16 cellular contexts compared by ENCODE assay signal in the genomic region with DNA sequence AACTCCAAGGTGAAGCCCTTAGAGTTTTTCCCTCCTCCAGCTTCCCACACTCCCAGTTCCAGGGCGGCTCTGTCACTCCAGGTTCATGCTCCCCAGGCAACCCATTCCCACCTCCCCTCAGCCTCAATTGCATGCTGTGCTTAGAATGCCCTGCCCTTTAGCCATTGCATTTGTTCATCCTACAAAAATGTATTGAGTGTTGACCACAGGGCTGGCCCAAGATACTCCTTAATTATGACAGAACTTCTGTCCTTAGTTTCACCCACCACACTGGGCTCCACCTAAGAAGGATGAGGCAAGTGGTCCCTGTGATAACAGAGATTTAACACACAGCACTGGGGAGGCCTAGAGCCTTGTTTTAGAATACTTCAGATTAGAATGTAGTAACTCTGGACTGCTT.
A peak's percentile ranks its signal among the peaks of the same experiment; 100 is the strongest.
DNase-seq lines count a peak whose midpoint lies in the region; ATAC-seq and TF ChIP-seq lines count a peak whose summit lies in the region.
"Had no signal": no experiment of that assay in that cellular context is flagged by ENCODE, and none has a peak within 500 bp of the region (broad histone marks: within the 10 kb centered on the region; RNA-seq: fewer than 3 reads in every experiment).

No MANE protein-coding gene starts in this region.

- peak; percentile 44 for ATAC-seq in aorta (ENCODE audit: low FRiP score)
- ATAC-seq: GM23338, Panc1, SK-N-SH treated with all-trans-retinoic acid at 6 μM for 48 hours had no signal

- peak; percentile 22 for DNase-seq in H7
- DNase-seq in astrocyte of the hippocampus (ENCODE audit: low read depth, low spot score), result peak; percentile 26
- DNase-seq in fibroblast of the aortic adventitia (ENCODE audit: low read depth), result peak; percentile 84
- DNase-seq in aorta, result no peak
- no peak for DNase-seq in OCI-M2 (lab: John Stamatoyannopoulos, UW; ENCODE audit: unreplicated experiment)
- no peak for DNase-seq in NCI-H774 (lab: John Stamatoyannopoulos, UW)
- no peak for DNase-seq in foreskin fibroblast
- DNase-seq in MG63, result no peak
- DNase-seq: C1 segment of cervical spinal cord, NCI-H1092 treated with DMSO at 0.1 percent for 48 hours, NCI-H187, NCI-H82, SHP77 had no signal

- TF ChIP-seq CTCF in fibroblast of the aortic adventitia (IDR thresholded peaks at IDR 0.05; ENCODE audit: insufficient read depth, low read length) (no peak), foreskin fibroblast (IDR thresholded peaks at IDR 0.05; ENCODE audit: low read depth, low read length) (no peak)

- H3K36me3 ChIP-seq in H7 (replicated peaks; ENCODE audit: control insufficient read depth, insufficient read depth, low read length) (no peaks in the 10 kb centered on the region), aorta (ENCODE audit: control insufficient read depth in 1 of 2, insufficient read depth in 2 of 2, low read length in 1 of 2) (peaks cover 2 to 3% of the 10 kb centered on the region in 2 donors), MG63 (peaks cover 53% of the 10 kb centered on the region)

- no peaks in the 10 kb centered on the region for H3K9me3 ChIP-seq in aorta (ENCODE audit: control insufficient read depth, low read length)
- H3K9me3 ChIP-seq in MG63, result peaks cover 7% of the 10 kb centered on the region

- no peak overlapping the region for H3K27ac ChIP-seq in aorta (ENCODE audit: low read depth in 1 of 2, low read length in 2 of 2)

- WGBS in aorta, 2 donors, result 95% methylated on average over 1 of the region's 1 CpG

- intact Hi-C loops in aorta (cut with DNase I), result no loop called here

- no peaks in the 10 kb centered on the region for H3K4me1 ChIP-seq in aorta (ENCODE audit: control insufficient read depth in 1 of 2, insufficient read depth in 2 of 2, low read length in 2 of 2)

- H3K27me3 ChIP-seq in H7 (ENCODE audit: control insufficient read depth, insufficient read depth, low read length) (no peaks in the 10 kb centered on the region), aorta (ENCODE audit: control insufficient read depth in 1 of 2, insufficient read depth in 2 of 2, low read length in 1 of 2) (no peaks in the 10 kb centered on the region), MG63 (no peaks in the 10 kb centered on the region)

- no peak overlapping the region for H3K4me3 ChIP-seq in H7 (ENCODE audit: insufficient read depth, low read depth, low read length)
- no peak overlapping the region for H3K4me3 ChIP-seq in fibroblast of the aortic adventitia (ENCODE audit: low read depth, low read length)
- no peak overlapping the region for H3K4me3 ChIP-seq in aorta (ENCODE audit: low read length in 2 of 2)
- H3K4me3 ChIP-seq in foreskin fibroblast (ENCODE audit: low read depth in 1 of 2, low read length in 2 of 2), result no peak overlapping the region
- no peak overlapping the region for H3K4me3 ChIP-seq in MG63
- H3K4me3 ChIP-seq: GM23338 had no signal

Comparison
In these comparisons a context has a peak if more than half of its experiments do, and no peak if none do; other contexts are left out.
1. DNase-seq: peak in H7 (single experiment), astrocyte of the hippocampus (single experiment) and fibroblast of the aortic adventitia (single experiment); none in aorta (0 of 2), OCI-M2 (single experiment), NCI-H774 (single experiment), foreskin fibroblast (0 of 2) and MG63 (single experiment).